ENCODE assay signal across 13 cellular contexts in genomic region chr3:57733790-57734189, GRCh38.
"Had no signal": no experiment of that assay in that cellular context is flagged by ENCODE, and none has a peak within 500 bp of the region (broad histone marks: within the 10 kb centered on the region; RNA-seq: fewer than 3 reads in every experiment).

No MANE protein-coding gene starts in this region.

- H3K4me1 ChIP-seq: suprapubic skin had no signal

- H3K27me3 ChIP-seq: heart left ventricle, sigmoid colon, suprapubic skin had no signal

- FAIRE-seq: colon, frontal cortex had no signal

- H3K4me1 Mint-ChIP-seq: naive thymus-derived CD8-positive, alpha-beta T cell had no signal

- H3K36me3 Mint-ChIP-seq: activated CD4-positive, alpha-beta memory T cell treated with anti-CD3 and anti-CD28 coated beads for 36 hours; naive thymus-derived CD8-positive, alpha-beta T cell; type B pancreatic cell had no signal

- H3K27ac Mint-ChIP-seq: activated CD4-positive, alpha-beta memory T cell treated with anti-CD3 and anti-CD28 coated beads for 36 hours; activated T-cell treated with anti-CD3 and anti-CD28 coated beads, Interleukin-2, amount 50 U/mL, for 72 hours; naive thymus-derived CD8-positive, alpha-beta T cell; type B pancreatic cell had no signal

- H3K36me3 ChIP-seq: heart left ventricle, sigmoid colon, suprapubic skin had no signal

- H3K9me3 ChIP-seq: heart left ventricle, sigmoid colon, suprapubic skin had no signal

- H3K27me3 Mint-ChIP-seq: activated CD4-positive, alpha-beta memory T cell treated with anti-CD3 and anti-CD28 coated beads for 36 hours; naive thymus-derived CD8-positive, alpha-beta T cell; type B pancreatic cell had no signal

- H3K4me3 Mint-ChIP-seq: activated CD4-positive, alpha-beta memory T cell treated with anti-CD3 and anti-CD28 coated beads for 36 hours; activated T-cell treated with anti-CD3 and anti-CD28 coated beads, Interleukin-2, amount 50 U/mL, for 72 hours; naive thymus-derived CD8-positive, alpha-beta T cell; type B pancreatic cell had no signal

- H3K27ac ChIP-seq: heart left ventricle, sigmoid colon, suprapubic skin had no signal

- H3K9me3 Mint-ChIP-seq: activated CD4-positive, alpha-beta memory T cell treated with anti-CD3 and anti-CD28 coated beads for 36 hours; activated T-cell treated with anti-CD3 and anti-CD28 coated beads, Interleukin-2, amount 50 U/mL, for 72 hours; naive thymus-derived CD8-positive, alpha-beta T cell; type B pancreatic cell had no signal

- H3K4me3 ChIP-seq: heart left ventricle, sigmoid colon, suprapubic skin had no signal

- ATAC-seq: activated T-cell treated with anti-CD3 and anti-CD28 coated beads, Interleukin-2, amount 50 U/mL, for 72 hours; heart left ventricle; naive thymus-derived CD8-positive, alpha-beta T cell; stimulated activated naive CD8-positive, alpha-beta T cell treated with anti-CD3 and anti-CD28 coated beads, Interleukin-15, Interleukin-2, amounts not matched to agents 100 U/mL and 50 U/mL, for 24 hours had no signal

- DNase-seq: activated CD4-positive, alpha-beta memory T cell treated with anti-CD3 and anti-CD28 coated beads for 36 hours; activated T-cell treated with anti-CD3 and anti-CD28 coated beads, Interleukin-2, amount 50 U/mL, for 72 hours; heart left ventricle; naive thymus-derived CD8-positive, alpha-beta T cell; nucleus accumbens; sigmoid colon; stimulated activated CD4-positive, alpha-beta T cell treated with anti-CD3 and anti-CD28 coated beads, Interleukin-12 subunit alpha, Interleukin-12 subunit beta, amount 100 ng/mL, for 4 hours; stimulated activated CD8-positive, alpha-beta memory T cell treated with anti-CD3 and anti-CD28 coated beads, Interleukin-4, amount 100 ng/mL, for 48 hours; stimulated activated naive CD8-positive, alpha-beta T cell treated with anti-CD3 and anti-CD28 coated beads, Interleukin-15, Interleukin-2, amounts not matched to agents 100 U/mL and 50 U/mL, for 24 hours had no signal
